ENCODE assay signal across 1 cellular context in genomic region chr2:122027510-122028217, GRCh38.
TF ChIP-seq lines count a peak whose summit lies in the region.

No MANE protein-coding gene starts in this region.

TF ChIP-seq in GM23338, 12 proteins besides CTCF, POLR2A, EP300 and RAD21 (continued from another document):
- TF ChIP-seq REST (IDR thresholded peaks at IDR 0.05; ENCODE audit: unreplicated experiment): no peak
- no peak for TF ChIP-seq STAT1 (IDR thresholded peaks at IDR 0.05; ENCODE audit: unreplicated experiment)
- TF ChIP-seq ZNF462 (CRISPR knock-in tag; IDR thresholded peaks at IDR 0.05): no peak
- no peak for TF ChIP-seq ZNF331 (CRISPR knock-in tag; IDR thresholded peaks at IDR 0.05; ENCODE audit: low read depth)
- TF ChIP-seq EZH2phosphoT487 (IDR thresholded peaks at IDR 0.05; ENCODE audit: unreplicated experiment): no peak
- no peak for TF ChIP-seq ETS1 (IDR thresholded peaks at IDR 0.05)
